27 cellular contexts compared by ENCODE assay signal in the genomic region with DNA sequence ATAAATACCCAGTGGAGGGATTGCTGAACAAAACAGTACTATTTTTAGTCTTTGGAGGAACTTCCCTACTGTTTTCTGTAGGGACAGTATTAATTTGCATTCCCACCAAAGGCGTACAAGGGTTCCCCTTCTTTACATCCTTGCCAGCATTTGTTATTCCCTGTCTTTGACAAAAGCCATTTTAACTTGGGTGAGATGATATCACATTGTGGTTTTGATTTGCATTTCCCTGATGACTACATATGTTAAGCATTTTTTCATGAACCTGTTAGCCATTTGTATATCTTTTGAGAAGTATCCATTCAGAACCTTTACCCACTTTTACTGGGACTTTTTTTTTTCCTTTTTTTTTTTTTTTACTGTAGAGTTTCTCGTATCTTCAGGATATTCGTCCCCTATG.
A peak's percentile ranks its signal among the peaks of the same experiment; 100 is the strongest.
DNase-seq lines count a peak whose midpoint lies in the region; FAIRE-seq and TF ChIP-seq lines count a peak whose summit lies in the region.
"Had no signal": no experiment of that assay in that cellular context is flagged by ENCODE, and none has a peak within 500 bp of the region (broad histone marks: within the 10 kb centered on the region; RNA-seq: fewer than 3 reads in every experiment).

No MANE protein-coding gene starts in this region.

- H3K9me3 ChIP-seq in tibial artery: no peaks in the 10 kb centered on the region
- H3K9me3 ChIP-seq: suprapubic skin had no signal

- H3K4me1 ChIP-seq in tibial artery: no peaks in the 10 kb centered on the region
- H3K4me1 ChIP-seq: suprapubic skin had no signal

- no peak for FAIRE-seq in bronchial epithelial cell (lab: Jason Lieb, UNC)
- FAIRE-seq in HTR-8/SVneo (lab: Jason Lieb, UNC): no peak
- FAIRE-seq: GM12891, K562 had no signal

- no peak for TF ChIP-seq CTCF in bronchial epithelial cell (IDR thresholded peaks at IDR 0.05; ENCODE audit: insufficient read depth, low read length, severe bottlenecking)
- TF ChIP-seq CTCF in kidney epithelial cell (IDR thresholded peaks at IDR 0.05; ENCODE audit: insufficient read depth, low read length, poor library complexity, severe bottlenecking): no peak
- TF ChIP-seq CTCF in tibial artery (IDR thresholded peaks at IDR 0.05): no peak

- no peak overlapping the region for H3K27ac ChIP-seq in tibial artery
- H3K27ac ChIP-seq: BLaER1 treated with 17β-estradiol and CSF1 and Interleukin-3, amounts not matched to agents 10 nM and 100 nM; brain microvascular endothelial cell; suprapubic skin; VCaP had no signal

- H3K4me3 ChIP-seq in bronchial epithelial cell (ENCODE audit: low read depth, low read length) (no peak overlapping the region), kidney epithelial cell (ENCODE audit: low read depth, low read length) (no peak overlapping the region), tibial artery (no peak overlapping the region)
- H3K4me3 ChIP-seq: BLaER1 treated with 17β-estradiol and CSF1 and Interleukin-3, amounts not matched to agents 10 nM and 100 nM; K562; suprapubic skin had no signal

- H3K27me3 ChIP-seq in bronchial epithelial cell (ENCODE audit: control insufficient read depth, insufficient read depth, low read length): no peaks in the 10 kb centered on the region
- H3K27me3 ChIP-seq in kidney epithelial cell (ENCODE audit: control insufficient read depth, insufficient read depth, low read length): no peaks in the 10 kb centered on the region
- H3K27me3 ChIP-seq in tibial artery: no peaks in the 10 kb centered on the region
- H3K27me3 ChIP-seq: BLaER1 treated with 17β-estradiol and CSF1 and Interleukin-3, amounts not matched to agents 10 nM and 100 nM; brain microvascular endothelial cell; suprapubic skin had no signal

- DNase-seq in EL (peak; percentile 53), NCI-H226 (peak; percentile 54), bronchial epithelial cell (ENCODE audit: low read depth) (peak; percentile 75), kidney epithelial cell (ENCODE audit: low read depth) (peak; percentile 37), HTR-8/SVneo (ENCODE audit: insufficient read length, low spot score) (no peak), NCI-H510A treated with DMSO at 0.1 percent for 48 hours (lab: John Stamatoyannopoulos, UW) (no peak), tibial artery (no peak)
- DNase-seq in activated CD4-positive, alpha-beta T cell treated with anti-CD3 and anti-CD28 coated beads, Interleukin-2, amount 50 U/mL, for 1 hour: no peak
- DNase-seq: activated CD4-positive, alpha-beta T cell treated with anti-CD3 and anti-CD28 coated beads for 48 hours; activated gamma-delta T cell; activated naive CD8-positive, alpha-beta T cell treated with anti-CD3 and anti-CD28 coated beads, Interleukin-2, amount 10 ng/mL, durations not matched to agents 7 days and 5 days; activated T-cell treated with anti-CD3 and anti-CD28 coated beads, Interleukin-2, amount 50 U/mL, for 24 hours; brain microvascular endothelial cell; COR-L47; DMS79 treated with DMSO at 0.1 percent for 48 hours; H7; MM.1S; NCI-H1436; NCI-H446; posterior cingulate gyrus; stimulated activated CD4-positive, alpha-beta T cell treated with anti-CD3 and anti-CD28 coated beads, Interleukin-4, amount 100 ng/mL, for 4 hours; stimulated activated naive CD4-positive, alpha-beta T cell had no signal

- intact Hi-C loops in tibial artery (cut with DNase I; ENCODE audit: low total_unique reads): no loop called here

- H3K36me3 ChIP-seq in bronchial epithelial cell (ENCODE audit: control insufficient read depth, insufficient read depth, low read length) (no peaks in the 10 kb centered on the region), kidney epithelial cell (ENCODE audit: control insufficient read depth, insufficient read depth, low read length) (no peaks in the 10 kb centered on the region), tibial artery (no peaks in the 10 kb centered on the region)
- H3K36me3 ChIP-seq: BLaER1 treated with 17β-estradiol and CSF1 and Interleukin-3, amounts not matched to agents 10 nM and 100 nM; brain microvascular endothelial cell; suprapubic skin had no signal

Comparison
In these comparisons a context has a peak if more than half of its experiments do, and no peak if none do; other contexts are left out.
1. DNase-seq: peak in EL (single experiment), NCI-H226 (single experiment), bronchial epithelial cell (single experiment) and kidney epithelial cell (single experiment); none in activated CD4-positive, alpha-beta T cell treated with anti-CD3 and anti-CD28 coated beads, Interleukin-2, amount 50 U/mL, for 1 hour (single experiment), HTR-8/SVneo (single experiment), NCI-H510A treated with DMSO at 0.1 percent for 48 hours (single experiment) and tibial artery (0 of 2).